Comparison of ENCODE assay signal across 1 cellular context in genomic region chr5:10857333-10857723, GRCh38.
TF ChIP-seq lines count a peak whose summit lies in the region.

No MANE protein-coding gene starts in this region.

TF ChIP-seq in IMR-90, 13 proteins besides CTCF, POLR2A, EP300 and RAD21:
- TF ChIP-seq ELK1 (IDR thresholded peaks at IDR 0.05; ENCODE audit: borderline replicate concordance, low read depth, low read length) = no peak
- no peak for TF ChIP-seq CHD1 (IDR thresholded peaks at IDR 0.05; ENCODE audit: low read depth, low read length)
- no peak for TF ChIP-seq CEBPB (IDR thresholded peaks at IDR 0.05; ENCODE audit: low read depth, low read length)
- no peak for TF ChIP-seq SMC3 (IDR thresholded peaks at IDR 0.05; ENCODE audit: low read depth, low read length)
- no peak for TF ChIP-seq RCOR1 (IDR thresholded peaks at IDR 0.05; ENCODE audit: insufficient replicate concordance, low read length)
- TF ChIP-seq MAZ (IDR thresholded peaks at IDR 0.05; ENCODE audit: borderline replicate concordance, low read depth, low read length) = no peak
- no peak for TF ChIP-seq USF2 (IDR thresholded peaks at IDR 0.05; ENCODE audit: low read depth, low read length)
- TF ChIP-seq MAFK (IDR thresholded peaks at IDR 0.05; ENCODE audit: low read depth, low read length) = no peak
- TF ChIP-seq BHLHE40 (IDR thresholded peaks at IDR 0.05; ENCODE audit: low read depth, low read length) = no peak
- no peak for TF ChIP-seq FOS (IDR thresholded peaks at IDR 0.05; ENCODE audit: low read depth, low read length)
- TF ChIP-seq RFX5 (IDR thresholded peaks at IDR 0.05; ENCODE audit: low read depth, low read length) = no peak
- TF ChIP-seq MXI1 (IDR thresholded peaks at IDR 0.05; ENCODE audit: borderline replicate concordance, low read depth, low read length) = no peak
- no peak for TF ChIP-seq NFE2L2 (IDR thresholded peaks at IDR 0.05; ENCODE audit: low read depth, low read length)
